ENCODE assay signal across 17 cellular contexts in genomic region chr11:70200212-70200844, GRCh38.
"Had no signal": no experiment of that assay in that cellular context is flagged by ENCODE, and none has a peak within 500 bp of the region (broad histone marks: within the 10 kb centered on the region; RNA-seq: fewer than 3 reads in every experiment).

No MANE protein-coding gene starts in this region.

- FAIRE-seq: islet of Langerhans had no signal

- DNase-seq: activated CD4-positive, alpha-beta T cell treated with anti-CD3 and anti-CD28 coated beads, Interleukin-2, amount 50 U/mL, for 4 hours; activated CD4-positive, CD25-positive, alpha-beta regulatory T cell treated with anti-CD3 and anti-CD28 coated beads, Interleukin-2, amount 50 U/mL, for 72 hours; activated naive CD4-positive, alpha-beta T cell treated with anti-CD3 and anti-CD28 coated beads for 36 hours; activated naive CD8-positive, alpha-beta T cell treated with anti-CD3 and anti-CD28 coated beads, Interleukin-2, amount 50 U/mL, for 24 hours; dermis blood vessel endothelial cell; effector memory CD8-positive, alpha-beta T cell; naive thymus-derived CD4-positive, alpha-beta T cell; stimulated activated CD4-positive, alpha-beta T cell treated with anti-CD3 and anti-CD28 coated beads, Interleukin-4, amount 100 ng/mL, for 24 hours; stimulated activated CD8-positive, alpha-beta memory T cell treated with anti-CD3 and anti-CD28 coated beads, Interleukin-4, amount 100 ng/mL, for 48 hours; stimulated activated naive CD8-positive, alpha-beta T cell treated with anti-CD3 and anti-CD28 coated beads, Interleukin-15, Interleukin-2, amounts not matched to agents 100 U/mL and 50 U/mL, for 24 hours; T-helper 9 cell had no signal

- H3K36me3 Mint-ChIP-seq: type B pancreatic cell had no signal

- H3K27ac Mint-ChIP-seq: activated naive CD4-positive, alpha-beta T cell treated with anti-CD3 and anti-CD28 coated beads for 36 hours; activated naive CD8-positive, alpha-beta T cell treated with anti-CD3 and anti-CD28 coated beads, Interleukin-2, amount 50 U/mL, for 24 hours; activated T-helper 2 cell treated with anti-CD3 and anti-CD28 coated beads, Interferon-gamma antibody, Interleukin-2, Interleukin-4, amounts not matched to agents 10 μg/mL and 5 μg/mL and 100 μg/mL, durations not matched to agents 14 hours and 24 hours and 36 hours; effector memory CD8-positive, alpha-beta T cell; type B pancreatic cell had no signal

- H3K27ac ChIP-seq: gastroesophageal sphincter, right atrium auricular region had no signal

- H3K9me3 Mint-ChIP-seq: activated naive CD4-positive, alpha-beta T cell treated with anti-CD3 and anti-CD28 coated beads for 36 hours; activated naive CD8-positive, alpha-beta T cell treated with anti-CD3 and anti-CD28 coated beads, Interleukin-2, amount 50 U/mL, for 24 hours; activated T-helper 2 cell treated with anti-CD3 and anti-CD28 coated beads, Interferon-gamma antibody, Interleukin-2, Interleukin-4, amounts not matched to agents 10 μg/mL and 5 μg/mL and 100 μg/mL, durations not matched to agents 14 hours and 24 hours and 36 hours; effector memory CD8-positive, alpha-beta T cell; type B pancreatic cell had no signal

- H3K36me3 ChIP-seq: right atrium auricular region had no signal

- H3K4me3 Mint-ChIP-seq: activated naive CD4-positive, alpha-beta T cell treated with anti-CD3 and anti-CD28 coated beads for 36 hours; activated naive CD8-positive, alpha-beta T cell treated with anti-CD3 and anti-CD28 coated beads, Interleukin-2, amount 50 U/mL, for 24 hours; effector memory CD8-positive, alpha-beta T cell; type B pancreatic cell had no signal

- H3K27me3 Mint-ChIP-seq: effector memory CD8-positive, alpha-beta T cell had no signal

- ATAC-seq: activated naive CD8-positive, alpha-beta T cell treated with anti-CD3 and anti-CD28 coated beads, Interleukin-2, amount 50 U/mL, for 24 hours; effector memory CD8-positive, alpha-beta T cell; gastroesophageal sphincter; left lobe of liver; naive thymus-derived CD4-positive, alpha-beta T cell; stimulated activated naive CD8-positive, alpha-beta T cell treated with anti-CD3 and anti-CD28 coated beads, Interleukin-15, Interleukin-2, amounts not matched to agents 100 U/mL and 50 U/mL, for 24 hours had no signal

- H3K9me3 ChIP-seq: gastroesophageal sphincter, right atrium auricular region had no signal

- H3K4me3 ChIP-seq: gastroesophageal sphincter, right atrium auricular region had no signal

- H3K27me3 ChIP-seq: right atrium auricular region had no signal
